In genomic region chr1:246622035-246622652, GRCh38 we compare ENCODE assay signal across 21 cellular contexts. TPM values are rescaled to one million over a fixed set of nuclear protein-coding genes. Genes with fewer than 3 reads are reported as not detected.
DNase-seq lines count a peak whose midpoint lies in the region; ATAC-seq and TF ChIP-seq lines count a peak whose summit lies in the region.
"Had no signal": no experiment of that assay in that cellular context is flagged by ENCODE, and none has a peak within 500 bp of the region (broad histone marks: within the 10 kb centered on the region; RNA-seq: fewer than 3 reads in every experiment).

No MANE protein-coding gene starts in this region.

- H3K36me3 ChIP-seq in gastroesophageal sphincter, result peaks cover 0 to 44% of the 10 kb centered on the region in 2 donors
- no peaks in the 10 kb centered on the region for H3K36me3 ChIP-seq in aorta (ENCODE audit: control insufficient read depth in 1 of 2, insufficient read depth in 2 of 2, low read length in 1 of 2)
- H3K36me3 ChIP-seq: cardiac muscle cell had no signal

- WGBS in gastroesophageal sphincter (ENCODE audit: low coverage in 1 of 2), 2 donors, result 50 to 65% methylated on average over 7 to 8 of the region's 8 CpGs
- 75 to 80% methylated on average over 8 of the region's 8 CpGs for WGBS in aorta, 2 donors

- peaks cover 23% of the 10 kb centered on the region for H3K36me3 Mint-ChIP-seq in activated T-helper 1 cell treated with anti-CD3 and anti-CD28 coated beads, Interleukin-12 subunit alpha, Interleukin-12 subunit beta, Interleukin-2, Interleukin-4 antibody, amounts not matched to agents 30 ng/mL and 10 ng/mL and 1 ng/mL, durations not matched to agents 14 hours and 24 hours and 36 hours (ENCODE audit: low read depth)
- H3K36me3 Mint-ChIP-seq in stimulated activated effector memory CD8-positive, alpha-beta T cell treated with anti-CD3 and anti-CD28 coated beads, Interleukin-12 subunit alpha, Interleukin-12 subunit beta, amount 100 ng/mL, for 72 hours, result peaks cover 54% of the 10 kb centered on the region
- H3K36me3 Mint-ChIP-seq in stimulated activated naive B cell treated with anti-CD40 and anti-IgM and Interleukin-4, amounts not matched to agents 10 μg/mL and 1 μg/mL and 100 μg/mL, for 72 hours, result peaks cover 30 to 43% of the 10 kb centered on the region in 2 donors

- H3K27me3 ChIP-seq in gastroesophageal sphincter, result no peaks in the 10 kb centered on the region
- no peaks in the 10 kb centered on the region for H3K27me3 ChIP-seq in aorta (ENCODE audit: control insufficient read depth in 1 of 2, insufficient read depth in 2 of 2, low read length in 1 of 2)
- H3K27me3 ChIP-seq: cardiac muscle cell had no signal

- H3K27ac ChIP-seq in gastroesophageal sphincter (peak overlapping the region; percentile 26 to 64 (median 56)), aorta (ENCODE audit: low read depth in 1 of 2, low read length in 2 of 2) (no peak overlapping the region)
- H3K27ac ChIP-seq: cardiac muscle cell had no signal

- peak overlapping the region; percentile 18 for H3K27ac Mint-ChIP-seq in activated T-helper 1 cell treated with anti-CD3 and anti-CD28 coated beads, Interleukin-12 subunit alpha, Interleukin-12 subunit beta, Interleukin-2, Interleukin-4 antibody, amounts not matched to agents 30 ng/mL and 10 ng/mL and 1 ng/mL, durations not matched to agents 14 hours and 24 hours and 36 hours
- peak overlapping the region; percentile 53 for H3K27ac Mint-ChIP-seq in stimulated activated effector memory CD8-positive, alpha-beta T cell treated with anti-CD3 and anti-CD28 coated beads, Interleukin-12 subunit alpha, Interleukin-12 subunit beta, amount 100 ng/mL, for 72 hours
- H3K27ac Mint-ChIP-seq in stimulated activated naive B cell treated with anti-CD40 and anti-IgM and Interleukin-4, amounts not matched to agents 10 μg/mL and 1 μg/mL and 100 μg/mL, for 72 hours, result no peak overlapping the region
- H3K27ac Mint-ChIP-seq: nephron had no signal

- H3K9me3 ChIP-seq in gastroesophageal sphincter (no peaks in the 10 kb centered on the region), aorta (ENCODE audit: control insufficient read depth, low read length) (no peaks in the 10 kb centered on the region)

- H3K4me3 ChIP-seq in gastroesophageal sphincter (no peak overlapping the region), aorta (ENCODE audit: low read length in 2 of 2) (no peak overlapping the region)
- H3K4me3 ChIP-seq: cardiac muscle cell had no signal

- intact Hi-C loops in Right ventricle myocardium inferior (cut with DNase I), result no loop called here
- intact Hi-C loops in cardiac septum (cut with DNase I), result no loop called here
- intact Hi-C loops in activated T-helper 1 cell treated with anti-CD3 and anti-CD28 coated beads, Interleukin-12 subunit alpha, Interleukin-12 subunit beta, Interleukin-2, Interleukin-4 antibody, amounts not matched to agents 30 ng/mL and 10 ng/mL and 1 ng/mL, durations not matched to agents 14 hours and 24 hours and 36 hours (cut with micrococcal nuclease), result no loop called here
- intact Hi-C loops in aorta (cut with DNase I), result no loop called here

- no peaks in the 10 kb centered on the region for H3K9me3 Mint-ChIP-seq in activated T-helper 1 cell treated with anti-CD3 and anti-CD28 coated beads, Interleukin-12 subunit alpha, Interleukin-12 subunit beta, Interleukin-2, Interleukin-4 antibody, amounts not matched to agents 30 ng/mL and 10 ng/mL and 1 ng/mL, durations not matched to agents 14 hours and 24 hours and 36 hours
- no peaks in the 10 kb centered on the region for H3K9me3 Mint-ChIP-seq in stimulated activated effector memory CD8-positive, alpha-beta T cell treated with anti-CD3 and anti-CD28 coated beads, Interleukin-12 subunit alpha, Interleukin-12 subunit beta, amount 100 ng/mL, for 72 hours
- H3K9me3 Mint-ChIP-seq in stimulated activated naive B cell treated with anti-CD40 and anti-IgM and Interleukin-4, amounts not matched to agents 10 μg/mL and 1 μg/mL and 100 μg/mL, for 72 hours, result no peaks in the 10 kb centered on the region
- H3K9me3 Mint-ChIP-seq: nephron had no signal

- no peak for TF ChIP-seq EP300 in gastroesophageal sphincter (IDR thresholded peaks at IDR 0.05)

- H3K4me1 ChIP-seq in gastroesophageal sphincter, result peaks cover 4 to 49% (median 10%) of the 10 kb centered on the region in 3 donors
- H3K4me1 ChIP-seq in aorta (ENCODE audit: control insufficient read depth in 1 of 2, insufficient read depth in 2 of 2, low read length in 2 of 2), result peaks cover 2 to 4% of the 10 kb centered on the region in 2 donors

- ATAC-seq in Right ventricle myocardium inferior, result peak; percentile 39
- no peak for ATAC-seq in gastroesophageal sphincter
- ATAC-seq in stimulated activated effector memory CD8-positive, alpha-beta T cell treated with anti-CD3 and anti-CD28 coated beads, Interleukin-12 subunit alpha, Interleukin-12 subunit beta, amount 100 ng/mL, for 72 hours, result no peak
- no peak for ATAC-seq in stimulated activated naive B cell treated with anti-CD40 and anti-IgM and Interleukin-4, amounts not matched to agents 10 μg/mL and 1 μg/mL and 100 μg/mL, for 72 hours (replicated peaks)
- no peak for ATAC-seq in aorta (ENCODE audit: low FRiP score)
- ATAC-seq: esophagus mucosa had no signal

- DNase-seq in Right ventricle myocardium inferior (ENCODE audit: missing footprints) (no peak), cardiac septum (ENCODE audit: low spot score) (no peak), MV-4-11 (lab: John Stamatoyannopoulos, UW) (no peak), aorta (no peak)
- no peak for DNase-seq in activated T-helper 1 cell treated with anti-CD3 and anti-CD28 coated beads, Interleukin-12 subunit alpha, Interleukin-12 subunit beta, Interleukin-2, Interleukin-4 antibody, amounts not matched to agents 30 ng/mL and 10 ng/mL and 1 ng/mL, durations not matched to agents 14 hours and 24 hours and 36 hours (ENCODE audit: low spot score)
- no peak for DNase-seq in stimulated activated effector memory CD8-positive, alpha-beta T cell treated with anti-CD3 and anti-CD28 coated beads, Interleukin-12 subunit alpha, Interleukin-12 subunit beta, amount 100 ng/mL, for 72 hours (ENCODE audit: low spot score in 2 of 2)
- DNase-seq in stimulated activated naive B cell treated with anti-CD40 and anti-IgM and Interleukin-4, amounts not matched to agents 10 μg/mL and 1 μg/mL and 100 μg/mL, for 72 hours, result no peak
- DNase-seq: activated CD8-positive, alpha-beta memory T cell treated with anti-CD3 and anti-CD28 coated beads for 24 hours; C1 segment of cervical spinal cord; DMS 273 treated with DMSO at 0.1 percent for 48 hours; hippocampal formation; NCI-H1694 treated with DMSO at 0.1 percent for 48 hours; NCI-H226; NK-92 treated with Interleukin-12 subunit alpha and Interleukin-12 subunit beta, amount 100 ng/mL, for 24 hours; posterior cingulate gyrus; small intestine; stimulated activated CD4-positive, alpha-beta T cell treated with anti-CD3 and anti-CD28 coated beads, Interleukin-4, amount 100 ng/mL, for 1 hour had no signal

- no peak overlapping the region for H3K4me3 Mint-ChIP-seq in activated T-helper 1 cell treated with anti-CD3 and anti-CD28 coated beads, Interleukin-12 subunit alpha, Interleukin-12 subunit beta, Interleukin-2, Interleukin-4 antibody, amounts not matched to agents 30 ng/mL and 10 ng/mL and 1 ng/mL, durations not matched to agents 14 hours and 24 hours and 36 hours
- H3K4me3 Mint-ChIP-seq in stimulated activated effector memory CD8-positive, alpha-beta T cell treated with anti-CD3 and anti-CD28 coated beads, Interleukin-12 subunit alpha, Interleukin-12 subunit beta, amount 100 ng/mL, for 72 hours, result no peak overlapping the region
- no peak overlapping the region for H3K4me3 Mint-ChIP-seq in stimulated activated naive B cell treated with anti-CD40 and anti-IgM and Interleukin-4, amounts not matched to agents 10 μg/mL and 1 μg/mL and 100 μg/mL, for 72 hours
- H3K4me3 Mint-ChIP-seq: nephron had no signal

- H3K4me1 Mint-ChIP-seq in activated T-helper 1 cell treated with anti-CD3 and anti-CD28 coated beads, Interleukin-12 subunit alpha, Interleukin-12 subunit beta, Interleukin-2, Interleukin-4 antibody, amounts not matched to agents 30 ng/mL and 10 ng/mL and 1 ng/mL, durations not matched to agents 14 hours and 24 hours and 36 hours (ENCODE audit: low read depth), result no peaks in the 10 kb centered on the region
- H3K4me1 Mint-ChIP-seq in stimulated activated effector memory CD8-positive, alpha-beta T cell treated with anti-CD3 and anti-CD28 coated beads, Interleukin-12 subunit alpha, Interleukin-12 subunit beta, amount 100 ng/mL, for 72 hours, result peaks cover 12% of the 10 kb centered on the region
- peaks cover 10 to 21% of the 10 kb centered on the region in 2 donors for H3K4me1 Mint-ChIP-seq in stimulated activated naive B cell treated with anti-CD40 and anti-IgM and Interleukin-4, amounts not matched to agents 10 μg/mL and 1 μg/mL and 100 μg/mL, for 72 hours

- no peak for TF ChIP-seq POLR2A in gastroesophageal sphincter (IDR thresholded peaks at IDR 0.05)

- no peaks in the 10 kb centered on the region for H3K27me3 Mint-ChIP-seq in activated T-helper 1 cell treated with anti-CD3 and anti-CD28 coated beads, Interleukin-12 subunit alpha, Interleukin-12 subunit beta, Interleukin-2, Interleukin-4 antibody, amounts not matched to agents 30 ng/mL and 10 ng/mL and 1 ng/mL, durations not matched to agents 14 hours and 24 hours and 36 hours (ENCODE audit: insufficient read depth)
- H3K27me3 Mint-ChIP-seq in stimulated activated naive B cell treated with anti-CD40 and anti-IgM and Interleukin-4, amounts not matched to agents 10 μg/mL and 1 μg/mL and 100 μg/mL, for 72 hours, result no peaks in the 10 kb centered on the region

- TF ChIP-seq CTCF in gastroesophageal sphincter (IDR thresholded peaks at IDR 0.05), result no peak

RNA-seq across cellular contexts. Expression of gene CNST, which starts 55.9 kb away (rescaled TPM):
- total RNA-seq in Right ventricle myocardium inferior, result 18.4 TPM
- 10.9 TPM for total RNA-seq in cardiac septum
- total RNA-seq in activated T-helper 1 cell treated with anti-CD3 and anti-CD28 coated beads, Interleukin-12 subunit alpha, Interleukin-12 subunit beta, Interleukin-2, Interleukin-4 antibody, amounts not matched to agents 30 ng/mL and 10 ng/mL and 1 ng/mL, durations not matched to agents 14 hours and 24 hours and 36 hours, result 27.0 and 30.8 TPM in 2 replicates
- 10 to 100 TPM; 41.6 to 81.9 (median 65.6) TPM for total RNA-seq in gastroesophageal sphincter
- total RNA-seq in aorta, result 10 to 100 TPM; 24.5 to 27.8 TPM
- 1 to 10 TPM; 6.9 to 7.7 TPM for polyA plus RNA-seq in aorta

RNA-seq across cellular contexts. Expression of gene TFB2M, which starts 56.1 kb away (rescaled TPM):
- 18.0 TPM for total RNA-seq in Right ventricle myocardium inferior
- 9.6 TPM for total RNA-seq in cardiac septum
- 24.8 and 30.9 TPM in 2 replicates for total RNA-seq in activated T-helper 1 cell treated with anti-CD3 and anti-CD28 coated beads, Interleukin-12 subunit alpha, Interleukin-12 subunit beta, Interleukin-2, Interleukin-4 antibody, amounts not matched to agents 30 ng/mL and 10 ng/mL and 1 ng/mL, durations not matched to agents 14 hours and 24 hours and 36 hours
- 10 to 100 TPM in 2 of 4 donors, 1 to 10 TPM in 2; 7.4 to 12.8 (median 10.2) TPM for total RNA-seq in gastroesophageal sphincter
- 1 to 10 TPM; 5.2 to 5.6 TPM for total RNA-seq in aorta
- polyA plus RNA-seq in aorta, result 1 to 10 TPM; 3.8 to 5.8 TPM

Comparison
In these comparisons a context has a peak if more than half of its experiments do, and no peak if none do; other contexts are left out.
1. H3K27ac ChIP-seq: peak in gastroesophageal sphincter (4 of 4); none in aorta (0 of 2).